ENCODE assay signal across 1 cellular context in genomic region chrX:44596277-44596676, GRCh38.
TF ChIP-seq lines count a peak whose summit lies in the region.

No MANE protein-coding gene starts in this region.

TF ChIP-seq in GM12878, 131 proteins besides CTCF, POLR2A, EP300 and RAD21:
- peak; percentile 68; the same call in 1 of the 2 replicates for TF ChIP-seq BACH1 (IDR thresholded peaks at IDR 0.05; ENCODE audit: borderline replicate concordance)
- TF ChIP-seq SKIL (IDR thresholded peaks at IDR 0.05; ENCODE audit: low read depth, poor library complexity, severe bottlenecking), result peak; percentile 60
- no peak for TF ChIP-seq SMAD5 (IDR thresholded peaks at IDR 0.05; ENCODE audit: low read depth)
- peak; percentile 50; the same call in 1 of the 2 replicates for TF ChIP-seq NBN (IDR thresholded peaks at IDR 0.05)
- TF ChIP-seq MLLT1 (IDR thresholded peaks at IDR 0.05), result 0 out of 2 replicates have a peak, but pooled peaks have one; percentile 33
- peak; percentile 63; the same call in 1 of the 2 replicates for TF ChIP-seq JUND (IDR thresholded peaks at IDR 0.05; ENCODE audit: low read depth, low read length)
- TF ChIP-seq GATAD2B (conservative IDR thresholded peaks at IDR 0.05; ENCODE audit: low read depth), result 0 out of 2 replicates have a peak, but pooled peaks have one; percentile 45
- TF ChIP-seq YY1 (IDR thresholded peaks at IDR 0.05; ENCODE audit: low read depth, low read length), result no peak
- no peak for TF ChIP-seq MYB (IDR thresholded peaks at IDR 0.05; ENCODE audit: borderline replicate concordance, low read depth, low read length)
- peak; percentile 86 for TF ChIP-seq MTA2 (IDR thresholded peaks at IDR 0.05; ENCODE audit: low read depth)
- TF ChIP-seq IRF4 (IDR thresholded peaks at IDR 0.05; ENCODE audit: low read depth, low read length), result peak; percentile 37; the same call in 1 of the 2 replicates
- peak; percentile 59 for TF ChIP-seq RAD51 (IDR thresholded peaks at IDR 0.05)
- no peak for TF ChIP-seq ZBED1 (IDR thresholded peaks at IDR 0.05; ENCODE audit: borderline replicate concordance)
- peak; percentile 65 for TF ChIP-seq BCL11A (IDR thresholded peaks at IDR 0.05; ENCODE audit: low read depth, low read length)
- TF ChIP-seq BHLHE40 (IDR thresholded peaks at IDR 0.05; ENCODE audit: borderline replicate concordance in 1 of 2, low read depth in 2 of 2, low read length in 1 of 2), result peak; percentile 89 to 92
- peak; percentile 85 to 89; a peak in 3 of 4 replicates for TF ChIP-seq IKZF2 (IDR thresholded peaks at IDR 0.05)
- TF ChIP-seq CHD2 (IDR thresholded peaks at IDR 0.05; ENCODE audit: borderline replicate concordance, low read depth, low read length), result peak; percentile 39; the same call in 1 of the 2 replicates
- TF ChIP-seq PML (IDR thresholded peaks at IDR 0.05; ENCODE audit: low read length), result no peak
- TF ChIP-seq NFIC (IDR thresholded peaks at IDR 0.05; ENCODE audit: low read depth, low read length), result no peak
- TF ChIP-seq ATF2 (IDR thresholded peaks at IDR 0.05; ENCODE audit: low read length), result peak; percentile 61
- TF ChIP-seq MEF2B (IDR thresholded peaks at IDR 0.05; ENCODE audit: partially characterized antibody, poor library complexity, severe bottlenecking), result peak; percentile 47
- peak; percentile 70 for TF ChIP-seq JUNB (IDR thresholded peaks at IDR 0.05)
- TF ChIP-seq NR2F1 (conservative IDR thresholded peaks at IDR 0.05), result peak; percentile 91
- TF ChIP-seq IKZF1 (conservative IDR thresholded peaks at IDR 0.05), result peak; percentile 79
- no peak for TF ChIP-seq FOS (IDR thresholded peaks at IDR 0.05; ENCODE audit: borderline replicate concordance, extremely low read depth, insufficient read length)
- peak; percentile 90 for TF ChIP-seq ATF7 (IDR thresholded peaks at IDR 0.05; ENCODE audit: low read depth)
- TF ChIP-seq SPI1 (IDR thresholded peaks at IDR 0.05; ENCODE audit: borderline replicate concordance, insufficient read depth, low read depth, low read length), result peak; percentile 94
- TF ChIP-seq RUNX3 (IDR thresholded peaks at IDR 0.05; ENCODE audit: low read length), result peak; percentile 54
- peak; percentile 73 for TF ChIP-seq RELB (IDR thresholded peaks at IDR 0.05; ENCODE audit: low read depth)
- peak; percentile 94 for TF ChIP-seq DPF2 (IDR thresholded peaks at IDR 0.05)
- TF ChIP-seq BMI1 (IDR thresholded peaks at IDR 0.05; ENCODE audit: borderline replicate concordance), result peak; percentile 73; the same call in 1 of the 2 replicates
- TF ChIP-seq PKNOX1 (IDR thresholded peaks at IDR 0.05), result peak; percentile 70
- peak; percentile 89; the same call in 1 of the 2 replicates for TF ChIP-seq ESRRA (IDR thresholded peaks at IDR 0.05; ENCODE audit: low read length)
